ENCODE assay signal across 8 cellular contexts in the genomic region with DNA sequence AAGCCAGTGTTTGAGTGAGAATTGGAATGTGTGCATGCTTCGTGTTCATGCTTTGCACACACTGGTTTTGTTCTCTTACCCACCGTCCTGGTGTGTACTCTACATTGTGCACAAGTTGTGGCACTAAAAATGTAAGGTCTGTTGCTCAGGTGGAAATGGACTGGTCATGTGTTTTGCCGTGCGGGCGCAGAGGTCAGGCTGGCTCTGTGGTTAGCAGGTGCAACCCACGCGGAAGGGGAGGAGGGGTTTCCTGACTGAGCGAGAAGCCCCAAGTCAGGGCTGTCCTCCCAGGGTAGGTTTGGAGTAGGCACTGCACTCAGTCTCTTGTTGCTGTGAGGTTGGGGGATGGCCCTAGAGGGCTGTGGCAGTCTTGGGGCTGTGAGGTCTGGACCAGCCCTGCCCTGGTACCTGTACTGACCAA.
DNase-seq lines count a peak whose midpoint lies in the region; ATAC-seq and TF ChIP-seq lines count a peak whose summit lies in the region.

No MANE protein-coding gene starts in this region.

- TF ChIP-seq CTCF in neural crest cell (conservative IDR thresholded peaks at IDR 0.05): no peak
- TF ChIP-seq CTCF in mesothelial cell of epicardium (IDR thresholded peaks at IDR 0.05; ENCODE audit: unreplicated experiment): no peak
- TF ChIP-seq CTCF in endothelial cell (IDR thresholded peaks at IDR 0.05; ENCODE audit: unreplicated experiment): no peak

- H3K27ac Mint-ChIP-seq in activated CD8-positive, alpha-beta T cell treated with anti-CD3 and anti-CD28 coated beads, Interleukin-2, amount 10 ng/mL, durations not matched to agents 7 days and 5 days: peak overlapping the region; percentile 68
- H3K27ac Mint-ChIP-seq in neural crest cell (ENCODE audit: unreplicated experiment) (peak overlapping the region; percentile 62), mesothelial cell of epicardium (no peak overlapping the region), endothelial cell (ENCODE audit: unreplicated experiment) (no peak overlapping the region)

- peaks cover 28% of the 10 kb centered on the region for H3K4me1 Mint-ChIP-seq in activated CD8-positive, alpha-beta T cell treated with anti-CD3 and anti-CD28 coated beads, Interleukin-2, amount 10 ng/mL, durations not matched to agents 7 days and 5 days (ENCODE audit: low read depth)
- H3K4me1 Mint-ChIP-seq in neural crest cell (peaks cover 21% of the 10 kb centered on the region), mesothelial cell of epicardium (peaks cover 5% of the 10 kb centered on the region), endothelial cell (ENCODE audit: unreplicated experiment) (peaks cover 5% of the 10 kb centered on the region)

- H3K27me3 Mint-ChIP-seq in activated CD8-positive, alpha-beta T cell treated with anti-CD3 and anti-CD28 coated beads, Interleukin-2, amount 10 ng/mL, durations not matched to agents 7 days and 5 days (ENCODE audit: low read depth): no peaks in the 10 kb centered on the region
- H3K27me3 Mint-ChIP-seq in neural crest cell (ENCODE audit: low read depth) (no peaks in the 10 kb centered on the region), mesothelial cell of epicardium (ENCODE audit: low read depth) (no peaks in the 10 kb centered on the region), endothelial cell (ENCODE audit: unreplicated experiment) (peaks cover 3% of the 10 kb centered on the region)

- DNase-seq in activated CD8-positive, alpha-beta T cell treated with anti-CD3 and anti-CD28 coated beads, Interleukin-2, amount 10 ng/mL, durations not matched to agents 7 days and 5 days: peak; percentile 55
- DNase-seq in neural crest cell (ENCODE audit: low read depth, low spot score): no peak
- no peak for DNase-seq in DMS153 (lab: John Stamatoyannopoulos, UW)
- no peak for DNase-seq in mesothelial cell of epicardium (ENCODE audit: low spot score in 2 of 2, unreplicated experiment in 2 of 2)
- no peak for DNase-seq in endothelial cell (ENCODE audit: low spot score)

- POLR2A ChIA-PET in activated CD8-positive, alpha-beta T cell treated with anti-CD3 and anti-CD28 coated beads, Interleukin-2, amount 10 ng/mL, durations not matched to agents 7 days and 5 days (lab: Charles Lee): no interaction called here

- CTCF ChIA-PET in activated CD8-positive, alpha-beta T cell treated with anti-CD3 and anti-CD28 coated beads, Interleukin-2, amount 10 ng/mL, durations not matched to agents 7 days and 5 days (lab: Charles Lee): no interaction called here

- H3K4me3 Mint-ChIP-seq in activated CD8-positive, alpha-beta T cell treated with anti-CD3 and anti-CD28 coated beads, Interleukin-2, amount 10 ng/mL, durations not matched to agents 7 days and 5 days: peak overlapping the region; percentile 9
- H3K4me3 Mint-ChIP-seq in neural crest cell (peak overlapping the region; percentile 13), mesothelial cell of epicardium (no peak overlapping the region), endothelial cell (ENCODE audit: unreplicated experiment) (no peak overlapping the region)

- TF ChIP-seq POLR2A in GM18505 (IDR thresholded peaks at IDR 0.05; ENCODE audit: borderline replicate concordance, extremely low read depth, insufficient read depth, insufficient read length): peak; percentile 36

- H3K36me3 Mint-ChIP-seq in activated CD8-positive, alpha-beta T cell treated with anti-CD3 and anti-CD28 coated beads, Interleukin-2, amount 10 ng/mL, durations not matched to agents 7 days and 5 days (ENCODE audit: low read depth): peaks cover 46% of the 10 kb centered on the region
- H3K36me3 Mint-ChIP-seq in neural crest cell (ENCODE audit: low read depth): peaks cover 20% of the 10 kb centered on the region
- peaks cover 20% of the 10 kb centered on the region for H3K36me3 Mint-ChIP-seq in mesothelial cell of epicardium
- H3K36me3 Mint-ChIP-seq in endothelial cell (ENCODE audit: low read depth, unreplicated experiment): peaks cover 25% of the 10 kb centered on the region

- peaks cover 19% of the 10 kb centered on the region for H3K9me3 Mint-ChIP-seq in activated CD8-positive, alpha-beta T cell treated with anti-CD3 and anti-CD28 coated beads, Interleukin-2, amount 10 ng/mL, durations not matched to agents 7 days and 5 days (ENCODE audit: insufficient read depth)
- H3K9me3 Mint-ChIP-seq in neural crest cell (peaks cover 7% of the 10 kb centered on the region), mesothelial cell of epicardium (peaks cover 13% of the 10 kb centered on the region), endothelial cell (ENCODE audit: unreplicated experiment) (peaks cover 10% of the 10 kb centered on the region)

- ATAC-seq in GM18505 (IDR thresholded peaks at IDR 0.05; ENCODE audit: unreplicated experiment): no peak
- ATAC-seq in HG02759 (IDR thresholded peaks at IDR 0.05; ENCODE audit: unreplicated experiment): peak; percentile 73
- ATAC-seq in activated CD8-positive, alpha-beta T cell treated with anti-CD3 and anti-CD28 coated beads, Interleukin-2, amount 10 ng/mL, durations not matched to agents 7 days and 5 days: peak; percentile 63
- no peak for ATAC-seq in HG02884 (IDR thresholded peaks at IDR 0.05; ENCODE audit: unreplicated experiment)

Comparison
In these comparisons a context has a peak if more than half of its experiments do, and no peak if none do; other contexts are left out.
1. ATAC-seq: peak in HG02759 (single experiment) and activated CD8-positive, alpha-beta T cell treated with anti-CD3 and anti-CD28 coated beads, Interleukin-2, amount 10 ng/mL, durations not matched to agents 7 days and 5 days (single experiment); none in GM18505 (single experiment) and HG02884 (single experiment).
2. H3K27ac Mint-ChIP-seq: peak in activated CD8-positive, alpha-beta T cell treated with anti-CD3 and anti-CD28 coated beads, Interleukin-2, amount 10 ng/mL, durations not matched to agents 7 days and 5 days (single experiment) and neural crest cell (single experiment); none in mesothelial cell of epicardium (single experiment) and endothelial cell (single experiment).
3. H3K4me3 Mint-ChIP-seq: peak in activated CD8-positive, alpha-beta T cell treated with anti-CD3 and anti-CD28 coated beads, Interleukin-2, amount 10 ng/mL, durations not matched to agents 7 days and 5 days (single experiment) and neural crest cell (single experiment); none in mesothelial cell of epicardium (single experiment) and endothelial cell (single experiment).